8 cellular contexts compared by ENCODE assay signal in the genomic region with DNA sequence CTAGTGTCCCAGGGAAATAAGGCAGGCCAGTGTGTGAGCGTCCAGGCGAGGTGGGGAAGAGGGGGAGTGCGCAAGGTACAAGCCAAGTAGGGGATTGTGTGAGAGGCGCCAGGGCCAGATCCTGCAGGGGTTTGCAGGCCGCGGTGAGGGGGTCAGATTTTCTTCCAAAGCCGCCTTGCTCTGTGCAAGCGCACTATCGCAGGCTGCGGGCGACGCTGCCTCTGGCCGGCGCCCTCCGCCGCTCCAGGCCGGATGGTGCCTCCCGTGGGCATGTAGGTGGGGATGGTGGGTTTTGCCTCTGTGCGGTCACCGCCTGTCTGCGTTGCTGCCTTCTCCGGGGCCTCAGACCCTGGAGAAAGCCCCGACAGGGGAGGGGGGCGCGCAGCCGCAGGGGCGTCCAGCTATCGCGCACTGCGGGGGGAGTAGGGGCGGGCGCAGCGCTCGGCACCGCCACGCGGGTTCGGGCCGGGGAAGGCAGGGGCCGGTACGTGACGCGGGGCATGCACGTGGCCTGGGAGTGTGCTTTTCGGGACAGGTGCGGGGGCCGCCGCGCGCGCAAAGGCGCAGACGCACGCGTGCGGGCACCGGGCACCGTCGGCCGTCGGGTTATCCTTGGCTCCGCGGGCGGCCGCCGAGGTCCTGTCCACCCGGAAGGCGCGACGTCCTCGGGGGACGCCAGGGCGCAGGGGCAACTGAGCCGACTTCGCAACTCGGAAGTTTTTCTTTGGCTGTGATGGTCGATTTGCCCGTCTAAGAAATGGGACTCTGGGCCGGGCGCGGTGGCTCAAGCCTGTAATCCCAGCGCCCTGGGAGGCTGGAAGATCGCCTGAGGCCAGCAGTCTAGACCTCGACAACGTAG. TPM values are rescaled to one million over a fixed set of nuclear protein-coding genes. Genes with fewer than 3 reads are reported as not detected.
DNase-seq lines count a peak whose midpoint lies in the region; ATAC-seq lines count a peak whose summit lies in the region.

No MANE protein-coding gene starts in this region.

- no peaks in the 10 kb centered on the region for H3K27me3 ChIP-seq in duodenal mucosa (ENCODE audit: control insufficient read depth in 1 of 2, insufficient read depth in 2 of 2, low read length in 2 of 2)

- ATAC-seq in HG02840 (IDR thresholded peaks at IDR 0.05; ENCODE audit: low FRiP score, unreplicated experiment), result no peak

- H3K4me1 ChIP-seq in duodenal mucosa (ENCODE audit: control insufficient read depth in 1 of 2, insufficient read depth in 2 of 2, low read length in 2 of 2), result peaks cover 21 to 25% of the 10 kb centered on the region in 2 donors

- H3K9ac ChIP-seq in duodenal mucosa (ENCODE audit: low read depth in 1 of 2, low read length in 2 of 2), result peak overlapping the region; percentile 77 to 79

- H3K36me3 ChIP-seq in duodenal mucosa (ENCODE audit: control insufficient read depth in 1 of 2, insufficient read depth in 2 of 2, low read length in 2 of 2), result no peaks in the 10 kb centered on the region

- DNase-seq in NK-92 treated with Interleukin-12 subunit alpha and Interleukin-12 subunit beta, amount 100 ng/mL, for 24 hours (lab: John Stamatoyannopoulos, UW), result peak; percentile 41
- DNase-seq in NK-92 (lab: John Stamatoyannopoulos, UW; ENCODE audit: unreplicated experiment) (no peak), lung microvascular endothelial cell (ENCODE audit: low read depth in 2 of 2) (peak; percentile 38 to 43), NCI-H1092 treated with DMSO at 0.1 percent for 48 hours (lab: John Stamatoyannopoulos, UW) (no peak)
- DNase-seq in activated CD4-positive, alpha-beta T cell treated with anti-CD3 and anti-CD28 coated beads, Interleukin-2, amount 50 U/mL, for 1 hour, result peak; percentile 20
- peak; percentile 60 for DNase-seq in stimulated activated CD8-positive, alpha-beta memory T cell treated with anti-CD3 and anti-CD28 coated beads, Interleukin-4, amount 100 ng/mL, for 48 hours

- peak overlapping the region; percentile 73 to 80 for H3K4me3 ChIP-seq in duodenal mucosa (ENCODE audit: low read depth in 1 of 2, low read length in 2 of 2)

- H3K27ac ChIP-seq in duodenal mucosa (ENCODE audit: low read depth, low read length), result peak overlapping the region; percentile 67

- H3K9me3 ChIP-seq in duodenal mucosa (ENCODE audit: control insufficient read depth in 1 of 2, low read length in 2 of 2), result no peaks in the 10 kb centered on the region

RNA-seq across cellular contexts. Expression of gene HAPSTR1, which starts 1.1 kb away (rescaled TPM):
- total RNA-seq in lung microvascular endothelial cell, result 41.6 and 56.2 TPM in 2 replicates

Comparison
In these comparisons a context has a peak if more than half of its experiments do, and no peak if none do; other contexts are left out.
1. DNase-seq: peak in NK-92 treated with Interleukin-12 subunit alpha and Interleukin-12 subunit beta, amount 100 ng/mL, for 24 hours (single experiment), activated CD4-positive, alpha-beta T cell treated with anti-CD3 and anti-CD28 coated beads, Interleukin-2, amount 50 U/mL, for 1 hour (single experiment), lung microvascular endothelial cell (2 of 2) and stimulated activated CD8-positive, alpha-beta memory T cell treated with anti-CD3 and anti-CD28 coated beads, Interleukin-4, amount 100 ng/mL, for 48 hours (single experiment); none in NK-92 (single experiment) and NCI-H1092 treated with DMSO at 0.1 percent for 48 hours (single experiment).